Comparison of ENCODE assay signal across 17 cellular contexts in the genomic region with DNA sequence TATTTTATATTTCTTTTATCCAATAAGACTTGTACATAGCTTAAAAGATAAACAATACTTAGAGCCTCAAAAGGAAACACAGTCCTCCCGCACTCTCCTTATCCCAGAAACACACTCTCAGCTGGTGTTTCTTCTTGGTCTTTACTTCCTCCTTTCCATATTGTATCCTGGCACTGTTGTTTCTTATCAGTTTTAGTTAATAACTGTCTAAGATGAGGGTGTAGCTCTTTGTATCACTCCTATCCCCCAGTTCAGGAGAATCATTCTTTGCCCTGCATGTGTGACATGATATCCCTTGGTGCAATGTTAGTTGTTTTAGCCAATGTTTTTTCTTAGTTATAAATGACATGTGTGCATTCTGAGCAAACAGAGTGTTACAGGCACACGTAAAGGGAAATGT. TPM values are rescaled to one million over a fixed set of nuclear protein-coding genes. Genes with fewer than 3 reads are reported as not detected.
DNase-seq lines count a peak whose midpoint lies in the region; ATAC-seq and TF ChIP-seq lines count a peak whose summit lies in the region.
"Had no signal": no experiment of that assay in that cellular context is flagged by ENCODE, and none has a peak within 500 bp of the region (broad histone marks: within the 10 kb centered on the region; RNA-seq: fewer than 3 reads in every experiment).

No MANE protein-coding gene starts in this region.

- H3K27me3 Mint-ChIP-seq in activated naive CD4-positive, alpha-beta T cell treated with anti-CD3 and anti-CD28 coated beads, Interleukin-2, amount 10 ng/mL, durations not matched to agents 7 days and 5 days = no peaks in the 10 kb centered on the region
- H3K27me3 Mint-ChIP-seq in activated B cell treated with CpG ODN at 0.5 μM for 24 hours = no peaks in the 10 kb centered on the region

- CTCF ChIA-PET in activated naive CD4-positive, alpha-beta T cell treated with anti-CD3 and anti-CD28 coated beads, Interleukin-2, amount 10 ng/mL, durations not matched to agents 7 days and 5 days (lab: Charles Lee) = interaction anchor here (1.2 kb wide), 1 partner anchor 9 kb away, joined by 5 read pairs; no protein-coding TSS in a partner anchor
- CTCF ChIA-PET in activated B cell treated with CpG ODN at 0.5 μM for 24 hours (lab: Charles Lee) = interaction anchor here (0.8 to 1.0 kb wide), 2 partner anchors 48 to 99 kb away, joined by 4 to 5 read pairs; no protein-coding TSS in a partner anchor

- no peak overlapping the region for H3K4me3 Mint-ChIP-seq in activated naive CD4-positive, alpha-beta T cell treated with anti-CD3 and anti-CD28 coated beads, Interleukin-2, amount 10 ng/mL, durations not matched to agents 7 days and 5 days
- H3K4me3 Mint-ChIP-seq in activated B cell treated with CpG ODN at 0.5 μM for 24 hours = peak overlapping the region; percentile 55

- 39 to 88% methylated on average over 1 to 2 of the region's 2 CpGs for WGBS in transverse colon (ENCODE audit: low coverage in 1 of 2), 2 donors

- H3K9me3 ChIP-seq in mucosa of rectum (ENCODE audit: control insufficient read depth in 2 of 2, low read length in 2 of 2) (no peaks in the 10 kb centered on the region), transverse colon (no peaks in the 10 kb centered on the region), tibial artery (no peaks in the 10 kb centered on the region)
- H3K9me3 ChIP-seq: body of pancreas had no signal

- H3K27me3 ChIP-seq in mucosa of rectum (ENCODE audit: control insufficient read depth in 2 of 2, insufficient read depth in 2 of 2, low read length in 2 of 2) (no peaks in the 10 kb centered on the region), transverse colon (no peaks in the 10 kb centered on the region), tibial artery (no peaks in the 10 kb centered on the region)
- H3K27me3 ChIP-seq: BLaER1 treated with 17β-estradiol and CSF1 and Interleukin-3, amounts not matched to agents 10 nM and 100 nM; body of pancreas had no signal

- in situ Hi-C loops in transverse colon (cut with MboI; ENCODE audit: low pct_ligation_motif_present in 1 of 4, low pct_unique_long_range_greater_than_20kb in 1 of 4, low sequenced_read_pairs in 3 of 4) = loop anchor here in 2 of 4 donors (25.0 kb wide), 2 partner anchors 95 to 455 kb away; partner anchors contain the start of genes CARS2 (in 1 of the 2) and ING1 (in 1 of the 2)

- H3K36me3 ChIP-seq in mucosa of rectum (ENCODE audit: control insufficient read depth in 2 of 2, insufficient read depth in 2 of 2, low read length in 2 of 2) (peaks cover 3 to 8% of the 10 kb centered on the region in 2 donors), transverse colon (no peaks in the 10 kb centered on the region), tibial artery (peaks cover 0 to 3% (median 0%) of the 10 kb centered on the region in 3 donors)

- H3K36me3 Mint-ChIP-seq in activated naive CD4-positive, alpha-beta T cell treated with anti-CD3 and anti-CD28 coated beads, Interleukin-2, amount 10 ng/mL, durations not matched to agents 7 days and 5 days = peaks cover 64% of the 10 kb centered on the region
- peaks cover 55% of the 10 kb centered on the region for H3K36me3 Mint-ChIP-seq in activated B cell treated with CpG ODN at 0.5 μM for 24 hours (ENCODE audit: low read depth)

- no peak for ATAC-seq in activated B cell treated with CpG ODN at 0.5 μM for 24 hours (ENCODE audit: low read depth)
- ATAC-seq in HG02840 (IDR thresholded peaks at IDR 0.05; ENCODE audit: low FRiP score, unreplicated experiment) = no peak
- no peak for ATAC-seq in SK-N-SH treated with all-trans-retinoic acid at 6 μM for 48 hours
- ATAC-seq: body of pancreas had no signal

- no peak for TF ChIP-seq CTCF in activated B cell treated with CpG ODN at 0.5 μM for 24 hours (IDR thresholded peaks at IDR 0.05)
- no peak for TF ChIP-seq CTCF in transverse colon (IDR thresholded peaks at IDR 0.05)
- TF ChIP-seq CTCF in tibial artery (IDR thresholded peaks at IDR 0.05) = no peak

- TF ChIP-seq POLR2A in transverse colon (IDR thresholded peaks at IDR 0.05) = no peak

- peaks cover 40% of the 10 kb centered on the region for H3K4me1 Mint-ChIP-seq in activated naive CD4-positive, alpha-beta T cell treated with anti-CD3 and anti-CD28 coated beads, Interleukin-2, amount 10 ng/mL, durations not matched to agents 7 days and 5 days
- H3K4me1 Mint-ChIP-seq in activated B cell treated with CpG ODN at 0.5 μM for 24 hours = peaks cover 91% of the 10 kb centered on the region

- H3K4me3 ChIP-seq in mucosa of rectum (ENCODE audit: low read length in 2 of 2) = no peak overlapping the region
- H3K4me3 ChIP-seq in transverse colon = no peak overlapping the region
- H3K4me3 ChIP-seq in tibial artery = no peak overlapping the region
- H3K4me3 ChIP-seq: BLaER1 treated with 17β-estradiol and CSF1 and Interleukin-3, amounts not matched to agents 10 nM and 100 nM; body of pancreas; skin epidermis had no signal

- TF ChIP-seq EP300 in transverse colon (IDR thresholded peaks at IDR 0.05; ENCODE audit: low read depth) = no peak

- peaks cover 4% of the 10 kb centered on the region for H3K9me3 Mint-ChIP-seq in activated naive CD4-positive, alpha-beta T cell treated with anti-CD3 and anti-CD28 coated beads, Interleukin-2, amount 10 ng/mL, durations not matched to agents 7 days and 5 days
- H3K9me3 Mint-ChIP-seq in activated B cell treated with CpG ODN at 0.5 μM for 24 hours = no peaks in the 10 kb centered on the region
- H3K9me3 Mint-ChIP-seq: activated naive CD4-positive, alpha-beta T cell treated with anti-CD3 and anti-CD28 coated beads, Interleukin-2, amount 50 U/mL, for 72 hours had no signal

- H3K27ac ChIP-seq in mucosa of rectum (ENCODE audit: low read depth in 2 of 2, low read length in 2 of 2) = peak overlapping the region; percentile 22 to 34
- H3K27ac ChIP-seq in transverse colon = peak overlapping the region in 3 of 4 donors; percentile 25 to 52 (median 50)
- peak overlapping the region in 1 of 2 donors; percentile 12 for H3K27ac ChIP-seq in tibial artery
- H3K27ac ChIP-seq: BLaER1 treated with 17β-estradiol and CSF1 and Interleukin-3, amounts not matched to agents 10 nM and 100 nM; body of pancreas; skin epidermis had no signal

- intact Hi-C loops in activated B cell treated with CpG ODN at 0.5 μM for 24 hours (cut with micrococcal nuclease) = loop anchor here (1.0 kb wide), 1 partner anchor 17 kb away; no protein-coding TSS in a partner anchor
- intact Hi-C loops in transverse colon (cut with DNase I; ENCODE audit: low total_unique reads) = no loop called here
- intact Hi-C loops in tibial artery (cut with DNase I; ENCODE audit: low total_unique reads) = no loop called here

- no peak overlapping the region for H3K9ac ChIP-seq in mucosa of rectum (ENCODE audit: low read depth in 1 of 2, low read length in 2 of 2)
- H3K9ac ChIP-seq: BLaER1 treated with 17β-estradiol and CSF1 and Interleukin-3, amounts not matched to agents 10 nM and 100 nM had no signal

- peak overlapping the region; percentile 57 for H3K27ac Mint-ChIP-seq in activated naive CD4-positive, alpha-beta T cell treated with anti-CD3 and anti-CD28 coated beads, Interleukin-2, amount 10 ng/mL, durations not matched to agents 7 days and 5 days
- H3K27ac Mint-ChIP-seq in activated B cell treated with CpG ODN at 0.5 μM for 24 hours = peak overlapping the region; percentile 19

- H3K4me1 ChIP-seq in mucosa of rectum (ENCODE audit: control insufficient read depth in 2 of 2, insufficient read depth in 2 of 2, low read length in 2 of 2) (peaks cover 19 to 20% of the 10 kb centered on the region in 2 donors), transverse colon (peaks cover 7 to 25% (median 15%) of the 10 kb centered on the region in 4 donors), tibial artery (peaks cover 0 to 86% (median 24%) of the 10 kb centered on the region in 4 donors)

- DNase-seq in activated naive CD4-positive, alpha-beta T cell treated with anti-CD3 and anti-CD28 coated beads, Interleukin-2, amount 10 ng/mL, durations not matched to agents 7 days and 5 days = no peak
- no peak for DNase-seq in activated naive CD4-positive, alpha-beta T cell treated with anti-CD3 and anti-CD28 coated beads, Interleukin-2, amount 50 U/mL, for 16 hours
- no peak for DNase-seq in activated B cell treated with CpG ODN at 0.5 μM for 24 hours
- DNase-seq in transverse colon = no peak
- DNase-seq in tibial artery = no peak
- DNase-seq: activated T-cell treated with anti-CD3 and anti-CD28 coated beads, Interleukin-2, amount 50 U/mL, for 1 hour; body of pancreas; cortex of kidney; foreskin melanocyte; NCI-H2227 treated with DMSO at 0.1 percent for 48 hours; stimulated activated CD4-positive, alpha-beta T cell treated with anti-CD3 and anti-CD28 coated beads, Interleukin-4, amount 100 ng/mL, for 4 hours had no signal

- POLR2A ChIA-PET in activated B cell treated with CpG ODN at 0.5 μM for 24 hours (lab: Charles Lee) = no interaction called here

TF ChIP-seq in SK-N-SH treated with all-trans-retinoic acid at 6 μM for 48 hours, 23 proteins besides CTCF, POLR2A, EP300 and RAD21 (continues in another document):
- no peak for TF ChIP-seq TSHZ2 (CRISPR knock-in tag; IDR thresholded peaks at IDR 0.05)

RNA-seq across cellular contexts. Expression of gene ARHGEF7, which starts 52.2 kb away (rescaled TPM):
- total RNA-seq in activated B cell treated with CpG ODN at 0.5 μM for 24 hours (79.8 and 95.7 TPM in 2 replicates), transverse colon (100 to 1,000 TPM in 1 of 4 donors, 10 to 100 TPM in 3; 62.3 to 104 (median 75.6) TPM)
